13 cellular contexts compared by ENCODE assay signal in genomic region chr1:159821171-159821867, GRCh38. TPM values are rescaled to one million over a fixed set of nuclear protein-coding genes. Genes with fewer than 3 reads are reported as not detected.
DNase-seq lines count a peak whose midpoint lies in the region; ATAC-seq and TF ChIP-seq lines count a peak whose summit lies in the region.
"Had no signal": no experiment of that assay in that cellular context is flagged by ENCODE, and none has a peak within 500 bp of the region (broad histone marks: within the 10 kb centered on the region; RNA-seq: fewer than 3 reads in every experiment).

No MANE protein-coding gene starts in this region.

- no peak overlapping the region for H3K4me2 ChIP-seq in GM23338
- H3K4me2 ChIP-seq in OCI-LY1 (ENCODE audit: low read length) = no peak overlapping the region

- no peak overlapping the region for H3K4me3 Mint-ChIP-seq in GM23338
- no peak overlapping the region for H3K4me3 Mint-ChIP-seq in activated CD8-positive, alpha-beta T cell treated with anti-CD3 and anti-CD28 coated beads, Interleukin-2, amount 10 ng/mL, durations not matched to agents 7 days and 5 days
- H3K4me3 Mint-ChIP-seq: activated naive CD4-positive, alpha-beta T cell treated with anti-CD3 and anti-CD28 coated beads for 36 hours had no signal

- H3K27me3 ChIP-seq in GM23338 (ENCODE audit: insufficient read depth) = no peaks in the 10 kb centered on the region
- peaks cover 6% of the 10 kb centered on the region; the same call in 1 of the 2 replicates for H3K27me3 ChIP-seq in OCI-LY1 (ENCODE audit: insufficient read depth, low read length)
- no peaks in the 10 kb centered on the region for H3K27me3 ChIP-seq in ovary
- H3K27me3 ChIP-seq in tibial artery = peaks cover 0 to 11% of the 10 kb centered on the region in 2 donors
- H3K27me3 ChIP-seq: upper lobe of left lung had no signal

- intact Hi-C loops in ovary (cut with DNase I) (no loop called here), tibial artery (cut with DNase I; ENCODE audit: low total_unique reads) (no loop called here)

- peak overlapping the region; percentile 87 for H2AFZ ChIP-seq in GM23338
- H2AFZ ChIP-seq in OCI-LY1 (ENCODE audit: low read length) = no peak overlapping the region

- H3K4me3 ChIP-seq in GM23338 = no peak overlapping the region
- no peak overlapping the region for H3K4me3 ChIP-seq in OCI-LY1 (ENCODE audit: low read depth, low read length, poor library complexity, severe bottlenecking)
- H3K4me3 ChIP-seq in ovary = no peak overlapping the region
- H3K4me3 ChIP-seq in tibial artery = no peak overlapping the region
- H3K4me3 ChIP-seq: upper lobe of left lung had no signal

- in situ Hi-C loops in KBM-7 (cut with MboI; ENCODE audit: low pct_unique_long_range_greater_than_20kb, low sequenced_read_pairs) = no loop called here

- H3K4me1 Mint-ChIP-seq in GM23338 = peaks cover 4% of the 10 kb centered on the region; the same call in 2 of the 3 replicates
- H3K4me1 Mint-ChIP-seq in activated CD8-positive, alpha-beta T cell treated with anti-CD3 and anti-CD28 coated beads, Interleukin-2, amount 10 ng/mL, durations not matched to agents 7 days and 5 days (ENCODE audit: low read depth) = peaks cover 23% of the 10 kb centered on the region

- peak; percentile 60 for DNase-seq in Ammon's horn (ENCODE audit: low spot score)
- DNase-seq in GM23338 (ENCODE audit: low spot score) = peak; percentile 80
- peak; percentile 12 for DNase-seq in germinal center (ENCODE audit: low spot score)
- no peak for DNase-seq in KBM-7
- no peak for DNase-seq in ovary
- DNase-seq in activated CD8-positive, alpha-beta T cell treated with anti-CD3 and anti-CD28 coated beads, Interleukin-2, amount 10 ng/mL, durations not matched to agents 7 days and 5 days = no peak
- DNase-seq in tibial artery = no peak
- DNase-seq: activated naive CD4-positive, alpha-beta T cell treated with anti-CD3 and anti-CD28 coated beads for 36 hours; stimulated activated CD4-positive, alpha-beta T cell treated with anti-CD3 and anti-CD28 coated beads, Interleukin-1b, Interleukin-23, amount 100 ng/mL, for 48 hours; SW 1271; upper lobe of left lung had no signal

- H3K9me3 Mint-ChIP-seq in GM23338 = no peaks in the 10 kb centered on the region; the same call in 2 of the 3 replicates
- no peaks in the 10 kb centered on the region for H3K9me3 Mint-ChIP-seq in activated CD8-positive, alpha-beta T cell treated with anti-CD3 and anti-CD28 coated beads, Interleukin-2, amount 10 ng/mL, durations not matched to agents 7 days and 5 days (ENCODE audit: insufficient read depth)
- H3K9me3 Mint-ChIP-seq: activated naive CD4-positive, alpha-beta T cell treated with anti-CD3 and anti-CD28 coated beads for 36 hours had no signal

- POLR2A ChIA-PET in activated CD8-positive, alpha-beta T cell treated with anti-CD3 and anti-CD28 coated beads, Interleukin-2, amount 10 ng/mL, durations not matched to agents 7 days and 5 days (lab: Charles Lee) = no interaction called here

- H3K36me3 ChIP-seq in GM23338 (ENCODE audit: insufficient read depth) (no peaks in the 10 kb centered on the region), OCI-LY1 (ENCODE audit: insufficient read depth, low read length) (no peaks in the 10 kb centered on the region), ovary (no peaks in the 10 kb centered on the region), tibial artery (no peaks in the 10 kb centered on the region)
- H3K36me3 ChIP-seq: upper lobe of left lung had no signal

- TF ChIP-seq EP300 in ovary (IDR thresholded peaks at IDR 0.05) = no peak

- 63 to 83% (median 75%) methylated on average over 9 of the region's 9 CpGs for WGBS in ovary, 3 donors

- H3K27ac Mint-ChIP-seq in GM23338 = no peak overlapping the region
- no peak overlapping the region for H3K27ac Mint-ChIP-seq in activated CD8-positive, alpha-beta T cell treated with anti-CD3 and anti-CD28 coated beads, Interleukin-2, amount 10 ng/mL, durations not matched to agents 7 days and 5 days
- H3K27ac Mint-ChIP-seq: activated naive CD4-positive, alpha-beta T cell treated with anti-CD3 and anti-CD28 coated beads for 36 hours had no signal

- no peaks in the 10 kb centered on the region for H3K79me2 ChIP-seq in GM23338 (replicated peaks; ENCODE audit: insufficient read depth)
- no peaks in the 10 kb centered on the region for H3K79me2 ChIP-seq in OCI-LY1 (ENCODE audit: insufficient read depth, low read length)

- H3K9ac ChIP-seq in OCI-LY1 (ENCODE audit: low read length) = no peak overlapping the region

- H3K9me2 ChIP-seq in GM23338 (ENCODE audit: insufficient read depth) = no peaks in the 10 kb centered on the region
- H3K9me2 ChIP-seq in OCI-LY1 (ENCODE audit: low read depth, low read length) = no peaks in the 10 kb centered on the region

- H3F3A ChIP-seq in GM23338 (replicated peaks; ENCODE audit: low read depth) (no peaks in the 10 kb centered on the region), OCI-LY1 (ENCODE audit: insufficient read depth, low read length) (no peaks in the 10 kb centered on the region)

- no peak overlapping the region for H3K27ac ChIP-seq in GM23338 (ENCODE audit: low read depth)
- no peak overlapping the region for H3K27ac ChIP-seq in OCI-LY1 (ENCODE audit: low read depth, low read length, poor library complexity, severe bottlenecking)
- no peak overlapping the region for H3K27ac ChIP-seq in ovary
- H3K27ac ChIP-seq in tibial artery = no peak overlapping the region
- H3K27ac ChIP-seq: upper lobe of left lung had no signal

- H3K27me3 Mint-ChIP-seq in GM23338 (ENCODE audit: insufficient read depth, low read depth, poor library complexity) = peaks cover 6% of the 10 kb centered on the region
- H3K27me3 Mint-ChIP-seq in activated CD8-positive, alpha-beta T cell treated with anti-CD3 and anti-CD28 coated beads, Interleukin-2, amount 10 ng/mL, durations not matched to agents 7 days and 5 days (ENCODE audit: low read depth) = peaks cover 56% of the 10 kb centered on the region

- H4K20me1 ChIP-seq in GM23338 (replicated peaks; ENCODE audit: insufficient read depth) (no peaks in the 10 kb centered on the region), OCI-LY1 (ENCODE audit: insufficient read depth, low read length) (no peaks in the 10 kb centered on the region)

- TF ChIP-seq CTCF in GM23338 (conservative IDR thresholded peaks at IDR 0.05; ENCODE audit: low read depth in 2 of 2) = peak; percentile 59 to 76
- peak; percentile 60 for TF ChIP-seq CTCF in OCI-LY1 (IDR thresholded peaks at IDR 0.05; ENCODE audit: low read length)
- no peak for TF ChIP-seq CTCF in ovary (IDR thresholded peaks at IDR 0.05)
- no peak for TF ChIP-seq CTCF in tibial artery (IDR thresholded peaks at IDR 0.05)

- H3K36me3 Mint-ChIP-seq in GM23338 (ENCODE audit: low read depth) = no peaks in the 10 kb centered on the region
- no peaks in the 10 kb centered on the region for H3K36me3 Mint-ChIP-seq in activated CD8-positive, alpha-beta T cell treated with anti-CD3 and anti-CD28 coated beads, Interleukin-2, amount 10 ng/mL, durations not matched to agents 7 days and 5 days (ENCODE audit: low read depth)

- H3K4me1 ChIP-seq in GM23338 (ENCODE audit: insufficient read depth) (no peaks in the 10 kb centered on the region; the same call in 1 of the 2 replicates), OCI-LY1 (ENCODE audit: insufficient read depth, low read length, severe bottlenecking) (no peaks in the 10 kb centered on the region), ovary (ENCODE audit: insufficient read depth) (no peaks in the 10 kb centered on the region), tibial artery (no peaks in the 10 kb centered on the region)

- ATAC-seq in GM23338 = peak; percentile 89
- no peak for ATAC-seq in activated CD8-positive, alpha-beta T cell treated with anti-CD3 and anti-CD28 coated beads, Interleukin-2, amount 10 ng/mL, durations not matched to agents 7 days and 5 days

- H3K9me3 ChIP-seq in OCI-LY1 (ENCODE audit: low read length) (no peaks in the 10 kb centered on the region), ovary (no peaks in the 10 kb centered on the region), tibial artery (no peaks in the 10 kb centered on the region)
- H3K9me3 ChIP-seq: upper lobe of left lung had no signal

- no peak for TF ChIP-seq POLR2A in ovary (IDR thresholded peaks at IDR 0.05)

- CTCF ChIA-PET in activated CD8-positive, alpha-beta T cell treated with anti-CD3 and anti-CD28 coated beads, Interleukin-2, amount 10 ng/mL, durations not matched to agents 7 days and 5 days (lab: Charles Lee) = interaction anchor here (0.9 to 1.9 kb wide), 2 partner anchors 31 to 71 kb away, joined by 4 to 6 read pairs; no protein-coding TSS in a partner anchor

RNA-seq across cellular contexts. Expression of gene SLAMF8, which starts 5.4 kb away (rescaled TPM):
- not detected in 2 replicates for total RNA-seq in GM23338 (2014; rRNA removed; shearing (Covaris generic))
- polyA plus RNA-seq in GM23338 (2016; fragmentation: Nextera tagmentation; extraction: Ambion mirVana) (not detected in 2 replicates), ovary (1 to 10 TPM in 1 of 2 donors, under 1 TPM in 1; 0.73 to 8.4 TPM)
- 1 to 10 TPM in 3 of 7 donors, under 1 TPM in 4; 0.43 to 6.2 (median 0.72) TPM for total RNA-seq in ovary
- total RNA-seq in activated CD8-positive, alpha-beta T cell treated with anti-CD3 and anti-CD28 coated beads, Interleukin-2, amount 10 ng/mL, durations not matched to agents 7 days and 5 days = 1 to 10 TPM in 1 of 2 experiments, under 1 TPM in 1; 0.73 to 1.3 TPM
- total RNA-seq: endothelial cell of umbilical vein had no signal
- polyA plus RNA-seq: endothelial cell of umbilical vein had no signal

RNA-seq across cellular contexts. Expression of gene FCRL6, which starts 19.2 kb away (rescaled TPM):
- total RNA-seq in GM23338 (2014; rRNA removed; shearing (Covaris generic)) = not detected in 2 replicates
- polyA plus RNA-seq in GM23338 (2016; fragmentation: Nextera tagmentation; extraction: Ambion mirVana) = not detected in 2 replicates
- total RNA-seq in ovary = under 1 TPM in 5 of 7 donors, not detected in 2; 0.17 to 0.48 (median 0.20) TPM
- 1 to 10 TPM in 1 of 2 donors, under 1 TPM in 1; 0.08 to 2.3 TPM for polyA plus RNA-seq in ovary
- under 1 TPM; 0.42 to 0.76 TPM for total RNA-seq in activated CD8-positive, alpha-beta T cell treated with anti-CD3 and anti-CD28 coated beads, Interleukin-2, amount 10 ng/mL, durations not matched to agents 7 days and 5 days
- total RNA-seq: activated naive CD4-positive, alpha-beta T cell treated with anti-CD3 and anti-CD28 coated beads for 36 hours; endothelial cell of umbilical vein had no signal

RNA-seq across cellular contexts. Expression of gene DUSP23, which starts 40.6 kb away (rescaled TPM):
- 50.8 and 56.3 TPM in 2 replicates for total RNA-seq in GM23338 (2014; rRNA removed; shearing (Covaris generic))
- polyA plus RNA-seq in GM23338 (2016; fragmentation: Nextera tagmentation; extraction: Ambion mirVana) (95.3 and 97.6 TPM in 2 replicates), ovary (10 to 100 TPM; 32.6 to 63.8 TPM)
- total RNA-seq in ovary = 100 to 1,000 TPM in 1 of 7 donors, 10 to 100 TPM in 6; 26.9 to 115 (median 37.5) TPM
- 10 to 100 TPM; 21.9 to 26.5 TPM for total RNA-seq in activated CD8-positive, alpha-beta T cell treated with anti-CD3 and anti-CD28 coated beads, Interleukin-2, amount 10 ng/mL, durations not matched to agents 7 days and 5 days

RNA-seq across cellular contexts. Expression of gene VSIG8, which starts 41.1 kb away (rescaled TPM):
- not detected in 2 replicates for total RNA-seq in GM23338 (2014; rRNA removed; shearing (Covaris generic))
- not detected in 2 replicates for polyA plus RNA-seq in GM23338 (2016; fragmentation: Nextera tagmentation; extraction: Ambion mirVana)
- total RNA-seq in ovary = under 1 TPM in 5 of 7 donors, not detected in 2; 0.18 to 0.48 (median 0.23) TPM
- polyA plus RNA-seq in ovary = under 1 TPM in 1 of 2 donors, not detected in 1; 0.06 TPM
- total RNA-seq in activated CD8-positive, alpha-beta T cell treated with anti-CD3 and anti-CD28 coated beads, Interleukin-2, amount 10 ng/mL, durations not matched to agents 7 days and 5 days = not detected
- total RNA-seq: activated naive CD4-positive, alpha-beta T cell treated with anti-CD3 and anti-CD28 coated beads for 36 hours; endothelial cell of umbilical vein had no signal
- polyA plus RNA-seq: endothelial cell of umbilical vein had no signal

Comparison
In these comparisons a context has a peak if more than half of its experiments do, and no peak if none do; other contexts are left out.
1. DNase-seq: peak in Ammon's horn (single experiment), GM23338 (single experiment) and germinal center (single experiment); none in KBM-7 (single experiment), ovary (0 of 5), activated CD8-positive, alpha-beta T cell treated with anti-CD3 and anti-CD28 coated beads, Interleukin-2, amount 10 ng/mL, durations not matched to agents 7 days and 5 days (single experiment) and tibial artery (0 of 2).
2. CTCF ChIP-seq: peak in GM23338 (2 of 2) and OCI-LY1 (single experiment); none in ovary (0 of 3) and tibial artery (0 of 2).